ENCODE assay signal across 19 cellular contexts in the genomic region with DNA sequence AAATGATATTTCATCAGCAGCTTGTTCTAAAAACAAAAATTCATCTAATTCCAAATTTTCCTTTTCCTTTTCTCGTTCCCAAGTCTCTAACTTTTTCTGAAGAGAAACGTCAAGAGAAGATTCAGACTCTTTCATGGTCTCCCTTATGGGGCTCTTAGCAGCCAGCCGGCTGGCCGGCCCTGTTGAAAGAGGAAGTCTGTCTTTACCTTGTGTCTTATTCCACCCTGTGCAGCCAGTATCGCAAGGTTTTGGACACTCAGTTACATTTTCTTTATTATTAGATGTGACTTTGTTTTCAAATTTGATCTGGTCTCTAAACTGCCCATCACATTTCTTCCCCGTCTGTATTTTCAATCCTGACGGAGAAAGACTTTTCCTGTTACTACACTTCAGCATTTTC.
"Had no signal": no experiment of that assay in that cellular context is flagged by ENCODE, and none has a peak within 500 bp of the region (broad histone marks: within the 10 kb centered on the region; RNA-seq: fewer than 3 reads in every experiment).

No MANE protein-coding gene starts in this region.

- H3K4me3 Mint-ChIP-seq: naive thymus-derived CD8-positive, alpha-beta T cell; type B pancreatic cell had no signal

- H3K27ac Mint-ChIP-seq: naive thymus-derived CD8-positive, alpha-beta T cell; type B pancreatic cell had no signal

- H3K27me3 Mint-ChIP-seq: naive thymus-derived CD8-positive, alpha-beta T cell; type B pancreatic cell had no signal

- H3K4me3 ChIP-seq: esophagus squamous epithelium, gastroesophageal sphincter, mucosa of descending colon, sigmoid colon, skin epidermis, stomach, thoracic aorta had no signal

- DNase-seq: dermis blood vessel endothelial cell; esophagus squamous epithelium; foreskin fibroblast; glutamatergic neuron; islet precursor cell; mucosa of descending colon; naive thymus-derived CD8-positive, alpha-beta T cell; sigmoid colon; stimulated activated CD4-positive, alpha-beta T cell treated with anti-CD3 and anti-CD28 coated beads, Interleukin-2, amount 100 ng/mL, for 24 hours; stimulated activated CD4-positive, alpha-beta T cell treated with anti-CD3 and anti-CD28 coated beads, Interleukin-4, amount 100 ng/mL, for 4 hours; stimulated activated naive CD4-positive, alpha-beta T cell; stomach; substantia nigra had no signal

- H3K4me1 Mint-ChIP-seq: naive thymus-derived CD8-positive, alpha-beta T cell had no signal

- ATAC-seq: gastroesophageal sphincter; left lobe of liver; mucosa of descending colon; naive thymus-derived CD8-positive, alpha-beta T cell had no signal

- H3K9me3 Mint-ChIP-seq: naive thymus-derived CD8-positive, alpha-beta T cell; type B pancreatic cell had no signal

- FAIRE-seq: urothelium cell line had no signal
